In the genomic region with DNA sequence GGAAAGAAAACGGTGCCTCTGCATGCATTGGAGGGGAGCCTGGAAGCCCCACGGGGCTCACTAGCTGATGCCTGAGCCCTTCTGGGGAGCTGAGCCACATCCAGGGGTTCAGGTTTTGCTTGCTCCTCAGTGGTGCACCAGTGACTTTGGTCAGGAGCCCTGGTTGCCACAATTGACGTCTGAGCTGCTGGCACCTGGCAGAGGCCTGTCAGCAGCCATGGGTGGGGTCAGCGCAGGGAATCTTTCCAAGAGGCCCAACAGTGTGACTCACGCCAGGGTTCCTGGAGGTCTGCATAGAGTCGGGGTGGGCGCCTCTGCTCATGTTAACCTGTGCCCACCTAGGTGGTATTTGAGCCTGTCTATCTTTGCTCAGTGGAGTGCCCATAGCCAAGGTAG, we compare ENCODE assay signal across 19 cellular contexts.
"Had no signal": no experiment of that assay in that cellular context is flagged by ENCODE, and none has a peak within 500 bp of the region (broad histone marks: within the 10 kb centered on the region; RNA-seq: fewer than 3 reads in every experiment).

No MANE protein-coding gene starts in this region.

- H3K4me3 Mint-ChIP-seq: activated naive CD4-positive, alpha-beta T cell treated with anti-CD3 and anti-CD28 coated beads, Interleukin-2, amount 50 U/mL, for 24 hours; mesothelial cell of epicardium; stimulated activated naive B cell treated with anti-CD40 and anti-IgM and Interleukin-4, amounts not matched to agents 10 μg/mL and 1 μg/mL and 100 μg/mL, for 72 hours; T-cell had no signal

- DNase-seq: activated CD4-positive, alpha-beta T cell treated with anti-CD3 and anti-CD28 coated beads, Interleukin-2, amount 50 U/mL, for 1 hour; activated T-cell treated with anti-CD3 and anti-CD28 coated beads, Interleukin-2, amount 50 U/mL, for 1 hour; caudate nucleus; colonic mucosa; foreskin keratinocyte; glutamatergic neuron; lower lobe of right lung; stimulated activated CD4-positive, alpha-beta T cell treated with anti-CD3 and anti-CD28 coated beads, Interleukin-2, amount 100 ng/mL, for 48 hours; stimulated activated naive B cell treated with anti-CD40 and anti-IgM and Interleukin-4, amounts not matched to agents 10 μg/mL and 1 μg/mL and 100 μg/mL, for 72 hours; T-helper 9 cell; trophoblast cell had no signal

- H3K27ac Mint-ChIP-seq: activated naive CD4-positive, alpha-beta T cell treated with anti-CD3 and anti-CD28 coated beads, Interleukin-2, amount 50 U/mL, for 24 hours; activated T-helper 2 cell treated with anti-CD3 and anti-CD28 coated beads, Interferon-gamma antibody, Interleukin-2, Interleukin-4, amounts not matched to agents 10 μg/mL and 5 μg/mL and 100 μg/mL, durations not matched to agents 14 hours and 24 hours and 36 hours; mesothelial cell of epicardium; stimulated activated naive B cell treated with anti-CD40 and anti-IgM and Interleukin-4, amounts not matched to agents 10 μg/mL and 1 μg/mL and 100 μg/mL, for 72 hours; T-cell had no signal

- H3K27ac ChIP-seq: colonic mucosa, esophagus muscularis mucosa, foreskin keratinocyte, lower lobe of right lung, parathyroid adenoma, SK-N-MC had no signal

- H3K4me1 ChIP-seq: colonic mucosa, lower lobe of right lung, parathyroid adenoma had no signal

- FAIRE-seq: endometrium had no signal

- H3K9me3 Mint-ChIP-seq: activated naive CD4-positive, alpha-beta T cell treated with anti-CD3 and anti-CD28 coated beads, Interleukin-2, amount 50 U/mL, for 24 hours; activated T-helper 2 cell treated with anti-CD3 and anti-CD28 coated beads, Interferon-gamma antibody, Interleukin-2, Interleukin-4, amounts not matched to agents 10 μg/mL and 5 μg/mL and 100 μg/mL, durations not matched to agents 14 hours and 24 hours and 36 hours; mesothelial cell of epicardium; stimulated activated naive B cell treated with anti-CD40 and anti-IgM and Interleukin-4, amounts not matched to agents 10 μg/mL and 1 μg/mL and 100 μg/mL, for 72 hours; T-cell had no signal

- H3K9ac ChIP-seq: parathyroid adenoma had no signal

- H3K27me3 ChIP-seq: colonic mucosa, esophagus muscularis mucosa, foreskin keratinocyte had no signal

- H3K27me3 Mint-ChIP-seq: activated naive CD4-positive, alpha-beta T cell treated with anti-CD3 and anti-CD28 coated beads, Interleukin-2, amount 50 U/mL, for 24 hours; stimulated activated naive B cell treated with anti-CD40 and anti-IgM and Interleukin-4, amounts not matched to agents 10 μg/mL and 1 μg/mL and 100 μg/mL, for 72 hours; T-cell had no signal

- H3K36me3 ChIP-seq: colonic mucosa had no signal

- H3K9me3 ChIP-seq: colonic mucosa, esophagus muscularis mucosa, lower lobe of right lung had no signal

- H3K4me1 Mint-ChIP-seq: activated naive CD4-positive, alpha-beta T cell treated with anti-CD3 and anti-CD28 coated beads, Interleukin-2, amount 50 U/mL, for 24 hours; T-cell had no signal

- H3K36me3 Mint-ChIP-seq: activated naive CD4-positive, alpha-beta T cell treated with anti-CD3 and anti-CD28 coated beads, Interleukin-2, amount 50 U/mL, for 24 hours; T-cell had no signal

- H3K4me3 ChIP-seq: colonic mucosa, esophagus muscularis mucosa, lower lobe of right lung, SK-N-MC had no signal

- ATAC-seq: foreskin keratinocyte; lower lobe of right lung; stimulated activated naive B cell treated with anti-CD40 and anti-IgM and Interleukin-4, amounts not matched to agents 10 μg/mL and 1 μg/mL and 100 μg/mL, for 72 hours; T-cell had no signal

- H2AFZ ChIP-seq: parathyroid adenoma had no signal

- H3K79me2 ChIP-seq: parathyroid adenoma had no signal
